ENCODE assay signal across 23 cellular contexts in the genomic region with DNA sequence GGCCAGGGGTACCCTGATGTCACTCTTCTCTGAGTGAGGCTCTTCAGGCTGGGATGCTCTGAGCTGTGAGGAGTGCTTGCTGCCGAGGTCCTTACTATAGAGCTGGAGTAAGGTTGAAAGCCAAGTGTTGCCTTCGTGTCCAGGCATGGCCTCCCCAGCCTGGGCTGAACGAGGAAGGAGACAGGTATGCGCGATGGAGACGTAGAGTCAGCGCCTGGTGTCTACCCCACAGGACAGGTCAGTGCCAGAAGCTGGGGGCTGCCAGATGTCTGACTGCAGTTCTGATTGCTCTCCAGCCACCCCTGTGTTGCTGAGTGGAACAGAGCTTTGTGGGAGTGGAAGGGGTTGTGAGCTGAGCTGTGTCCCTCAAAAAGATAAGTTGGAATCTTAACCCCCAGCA.
DNase-seq lines count a peak whose midpoint lies in the region; ATAC-seq and TF ChIP-seq lines count a peak whose summit lies in the region.
"Had no signal": no experiment of that assay in that cellular context is flagged by ENCODE, and none has a peak within 500 bp of the region (broad histone marks: within the 10 kb centered on the region; RNA-seq: fewer than 3 reads in every experiment).

No MANE protein-coding gene starts in this region.

- no peak overlapping the region for H2AFZ ChIP-seq in neuronal stem cell (ENCODE audit: low read length)

- H3K79me1 ChIP-seq in neuronal stem cell (ENCODE audit: low read depth, low read length), result no peaks in the 10 kb centered on the region

- TF ChIP-seq CTCF in coronary artery (IDR thresholded peaks at IDR 0.05), result no peak
- no peak for TF ChIP-seq CTCF in right atrium auricular region (IDR thresholded peaks at IDR 0.05)

- H3K4me3 ChIP-seq in coronary artery (no peak overlapping the region), neuronal stem cell (ENCODE audit: low read length in 2 of 2) (no peak overlapping the region), right atrium auricular region (no peak overlapping the region)
- H3K4me3 ChIP-seq: A549; BLaER1 treated with 17β-estradiol and CSF1 and Interleukin-3, amounts not matched to agents 10 nM and 100 nM; GM12878 had no signal

- H3K27me3 ChIP-seq in neuronal stem cell (ENCODE audit: control insufficient read depth in 3 of 3, insufficient read depth in 3 of 3, low read depth in 1 of 3, low read length in 3 of 3) (no peaks in the 10 kb centered on the region), right atrium auricular region (no peaks in the 10 kb centered on the region)

- H3K4me1 ChIP-seq in neuronal stem cell (ENCODE audit: control insufficient read depth in 2 of 2, insufficient read depth in 1 of 2, low read depth in 1 of 2, low read length in 2 of 2) (no peaks in the 10 kb centered on the region), right atrium auricular region (peaks cover 0 to 9% of the 10 kb centered on the region in 2 donors)
- H3K4me1 ChIP-seq: A549 had no signal

- H3K14ac ChIP-seq in neuronal stem cell (ENCODE audit: low read length), result peak overlapping the region; percentile 85

- no peak overlapping the region for H3K4me2 ChIP-seq in neuronal stem cell (ENCODE audit: insufficient read depth, low read length, poor library complexity, severe bottlenecking)
- H3K4me2 ChIP-seq: A549; BLaER1 treated with 17β-estradiol and CSF1 and Interleukin-3, amounts not matched to agents 10 nM and 100 nM had no signal

- no peak overlapping the region for H4K91ac ChIP-seq in neuronal stem cell (ENCODE audit: low read depth, low read length, poor library complexity)

- H2AK5ac ChIP-seq in neuronal stem cell (ENCODE audit: low read depth, low read length), result no peak overlapping the region

- no peak overlapping the region for H3K27ac ChIP-seq in coronary artery
- no peak overlapping the region for H3K27ac ChIP-seq in neuronal stem cell (replicated peaks; ENCODE audit: low read length)
- H3K27ac ChIP-seq in right atrium auricular region, result no peak overlapping the region
- H3K27ac ChIP-seq: 22Rv1; A549; BLaER1 treated with 17β-estradiol and CSF1 and Interleukin-3, amounts not matched to agents 10 nM and 100 nM; C4-2B had no signal

- H4K8ac ChIP-seq in neuronal stem cell (ENCODE audit: low read depth, low read length), result no peak overlapping the region

- ATAC-seq in HG03135 (IDR thresholded peaks at IDR 0.05; ENCODE audit: unreplicated experiment), result no peak
- ATAC-seq: A549, GM12878 had no signal

- no peak overlapping the region for H2BK15ac ChIP-seq in neuronal stem cell (ENCODE audit: low read length)

- H3K4ac ChIP-seq in neuronal stem cell (ENCODE audit: low read length), result no peak overlapping the region

- H3K23ac ChIP-seq in neuronal stem cell (ENCODE audit: low read depth, low read length, poor library complexity), result no peak overlapping the region

- no peak overlapping the region for H2BK5ac ChIP-seq in neuronal stem cell (ENCODE audit: low read length)

- H3K9me3 ChIP-seq in neuronal stem cell (replicated peaks in 1 of 2; ENCODE audit: control insufficient read depth in 2 of 2, insufficient read depth in 1 of 2, low read depth in 1 of 2, low read length in 2 of 2) (no peaks in the 10 kb centered on the region), right atrium auricular region (no peaks in the 10 kb centered on the region)
- H3K9me3 ChIP-seq: A549; BLaER1 treated with 17β-estradiol and CSF1 and Interleukin-3, amounts not matched to agents 10 nM and 100 nM had no signal

- no peak overlapping the region for H3K18ac ChIP-seq in neuronal stem cell (ENCODE audit: low read length)

- no peak overlapping the region for H2BK12ac ChIP-seq in neuronal stem cell (ENCODE audit: low read length)

- no CpG with 5 or more reads among the region's 7 CpGs for WGBS in neuronal stem cell (ENCODE audit: extremely low coverage in 2 of 2, insufficient read length in 2 of 2, insufficient replicate concordance in 1 of 2), 2 donors

- DNase-seq in coronary artery (ENCODE audit: low spot score) (peak; percentile 54), islet precursor cell (peak; percentile 18), neuronal stem cell (ENCODE audit: low spot score) (no peak), right atrium auricular region (ENCODE audit: low spot score) (no peak), CD1c-positive myeloid dendritic cell (ENCODE audit: extremely low spot score) (no peak)
- DNase-seq: AML-193; CD4-positive, alpha-beta memory T cell; CD4-positive, CD25-positive, alpha-beta regulatory T cell; CD8-positive, alpha-beta memory T cell; COR-L47; DMS 273 treated with DMSO at 0.1 percent for 48 hours; DMS153; DMS53; DMS79; DND-41; EL; GDM1 had no signal

- H3K36me3 ChIP-seq in neuronal stem cell (replicated peaks in 1 of 2; ENCODE audit: control insufficient read depth in 2 of 2, insufficient read depth in 2 of 2, low read length in 2 of 2), result no peaks in the 10 kb centered on the region
- H3K36me3 ChIP-seq in right atrium auricular region, result no peaks in the 10 kb centered on the region
- H3K36me3 ChIP-seq: BLaER1 treated with 17β-estradiol and CSF1 and Interleukin-3, amounts not matched to agents 10 nM and 100 nM had no signal

- no peak overlapping the region for H3K9ac ChIP-seq in neuronal stem cell (ENCODE audit: low read depth, low read length, poor library complexity)
- H3K9ac ChIP-seq: BLaER1 treated with 17β-estradiol and CSF1 and Interleukin-3, amounts not matched to agents 10 nM and 100 nM had no signal

- H2BK120ac ChIP-seq in neuronal stem cell (ENCODE audit: low read depth, low read length), result no peak overlapping the region

Comparison
In these comparisons a context has a peak if more than half of its experiments do, and no peak if none do; other contexts are left out.
1. DNase-seq: peak in coronary artery (single experiment) and islet precursor cell (single experiment); none in neuronal stem cell (single experiment), right atrium auricular region (single experiment) and CD1c-positive myeloid dendritic cell (single experiment).